Comparison of ENCODE assay signal across 8 cellular contexts in the genomic region with DNA sequence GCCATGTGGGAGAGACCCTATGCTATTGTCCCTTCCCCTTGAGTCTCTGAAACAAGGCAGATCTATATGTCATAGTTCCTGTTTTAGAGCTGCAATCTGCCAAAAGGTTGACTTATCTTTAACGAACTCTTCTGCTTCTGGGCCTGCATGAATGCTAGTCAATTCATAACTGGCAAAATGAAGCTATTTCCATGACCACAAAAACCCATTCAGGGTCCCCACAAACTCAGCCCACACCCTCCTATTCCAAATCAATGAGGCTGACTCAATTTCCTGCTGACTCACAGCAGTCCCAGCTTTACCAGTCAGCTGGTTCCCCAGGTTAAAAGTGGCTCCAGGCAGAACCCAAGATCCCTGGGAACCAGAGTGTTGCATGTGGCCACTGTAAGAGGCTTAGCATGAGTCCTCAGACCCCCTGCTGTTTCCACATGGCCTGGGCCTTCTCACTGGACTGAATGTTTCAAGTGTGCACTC.
DNase-seq lines count a peak whose midpoint lies in the region; ATAC-seq and TF ChIP-seq lines count a peak whose summit lies in the region.

No MANE protein-coding gene starts in this region.

- no peak for TF ChIP-seq CTCF in GM10266 (IDR thresholded peaks at IDR 0.05; ENCODE audit: control insufficient read depth, insufficient read depth, low read depth, missing control alignments)
- TF ChIP-seq CTCF in choroid plexus epithelial cell (conservative IDR thresholded peaks at IDR 0.05; ENCODE audit: low read depth, low read length), result no peak

- ATAC-seq in GM21529 (IDR thresholded peaks at IDR 0.05; ENCODE audit: unreplicated experiment), result peak; percentile 76

- no peak overlapping the region for H3K4me3 ChIP-seq in choroid plexus epithelial cell (ENCODE audit: low read depth, low read length)

- DNase-seq in GM10266 (ENCODE audit: extremely low spot score) (peak; percentile 14), HK-2 (ENCODE audit: unreplicated experiment) (peak; percentile 64), choroid plexus epithelial cell (ENCODE audit: low read depth) (peak; percentile 97), dedifferentiated amniotic fluid mesenchymal stem cell (ENCODE audit: extremely low spot score) (no peak), NCI-H187 (lab: John Stamatoyannopoulos, UW) (no peak), OCI-M2 (lab: John Stamatoyannopoulos, UW; ENCODE audit: unreplicated experiment) (no peak), NCI-H748 (lab: John Stamatoyannopoulos, UW; ENCODE audit: unreplicated experiment) (no peak)

Comparison
In these comparisons a context has a peak if more than half of its experiments do, and no peak if none do; other contexts are left out.
1. DNase-seq: peak in GM10266 (single experiment), HK-2 (single experiment) and choroid plexus epithelial cell (single experiment); none in dedifferentiated amniotic fluid mesenchymal stem cell (single experiment), NCI-H187 (0 of 2), OCI-M2 (single experiment) and NCI-H748 (single experiment).